In genomic region chr12:1529228-1529861, GRCh38 we compare ENCODE assay signal across 9 cellular contexts.
DNase-seq lines count a peak whose midpoint lies in the region; ATAC-seq, FAIRE-seq and TF ChIP-seq lines count a peak whose summit lies in the region.
"Had no signal": no experiment of that assay in that cellular context is flagged by ENCODE, and none has a peak within 500 bp of the region (broad histone marks: within the 10 kb centered on the region; RNA-seq: fewer than 3 reads in every experiment).

No MANE protein-coding gene starts in this region.

- peaks cover 28% of the 10 kb centered on the region for H3K4me1 Mint-ChIP-seq in activated CD4-positive, alpha-beta T cell treated with anti-CD3 and anti-CD28 coated beads for 36 hours
- peaks cover 27% of the 10 kb centered on the region for H3K4me1 Mint-ChIP-seq in activated T-helper 1 cell treated with anti-CD3 and anti-CD28 coated beads, Interleukin-12 subunit alpha, Interleukin-12 subunit beta, Interleukin-2, Interleukin-4 antibody, amounts not matched to agents 30 ng/mL and 10 ng/mL and 1 ng/mL, durations not matched to agents 14 hours and 24 hours and 36 hours (ENCODE audit: low read depth)

- intact Hi-C loops in activated CD4-positive, alpha-beta T cell treated with anti-CD3 and anti-CD28 coated beads for 36 hours (cut with DNase I, micrococcal nuclease) = no loop called here
- intact Hi-C loops in activated T-helper 1 cell treated with anti-CD3 and anti-CD28 coated beads, Interleukin-12 subunit alpha, Interleukin-12 subunit beta, Interleukin-2, Interleukin-4 antibody, amounts not matched to agents 30 ng/mL and 10 ng/mL and 1 ng/mL, durations not matched to agents 14 hours and 24 hours and 36 hours (cut with micrococcal nuclease) = no loop called here
- intact Hi-C loops in stomach (cut with DNase I; ENCODE audit: low total_unique reads) = no loop called here

- no peaks in the 10 kb centered on the region for H3K9me3 Mint-ChIP-seq in activated CD4-positive, alpha-beta T cell treated with anti-CD3 and anti-CD28 coated beads for 36 hours (ENCODE audit: low read depth)
- no peaks in the 10 kb centered on the region for H3K9me3 Mint-ChIP-seq in activated T-helper 1 cell treated with anti-CD3 and anti-CD28 coated beads, Interleukin-12 subunit alpha, Interleukin-12 subunit beta, Interleukin-2, Interleukin-4 antibody, amounts not matched to agents 30 ng/mL and 10 ng/mL and 1 ng/mL, durations not matched to agents 14 hours and 24 hours and 36 hours

- H3K27me3 Mint-ChIP-seq in activated CD4-positive, alpha-beta T cell treated with anti-CD3 and anti-CD28 coated beads for 36 hours = peaks cover 57% of the 10 kb centered on the region
- H3K27me3 Mint-ChIP-seq in activated T-helper 1 cell treated with anti-CD3 and anti-CD28 coated beads, Interleukin-12 subunit alpha, Interleukin-12 subunit beta, Interleukin-2, Interleukin-4 antibody, amounts not matched to agents 30 ng/mL and 10 ng/mL and 1 ng/mL, durations not matched to agents 14 hours and 24 hours and 36 hours (ENCODE audit: insufficient read depth) = peaks cover 71% of the 10 kb centered on the region

- H3K36me3 ChIP-seq in stomach = no peaks in the 10 kb centered on the region

- POLR2A ChIA-PET in activated CD4-positive, alpha-beta T cell treated with anti-CD3 and anti-CD28 coated beads for 36 hours (lab: Charles Lee) = no interaction called here

- no peak for ATAC-seq in activated CD4-positive, alpha-beta T cell treated with anti-CD3 and anti-CD28 coated beads for 36 hours

- TF ChIP-seq EP300 in stomach (IDR thresholded peaks at IDR 0.05) = no peak

- peaks cover 2% of the 10 kb centered on the region for H3K9me3 ChIP-seq in iPS-18c (ENCODE audit: control insufficient read depth, insufficient read depth, low read length)
- H3K9me3 ChIP-seq in stomach = no peaks in the 10 kb centered on the region

- peak overlapping the region; percentile 69 for H3K4me3 Mint-ChIP-seq in activated CD4-positive, alpha-beta T cell treated with anti-CD3 and anti-CD28 coated beads for 36 hours
- H3K4me3 Mint-ChIP-seq in activated T-helper 1 cell treated with anti-CD3 and anti-CD28 coated beads, Interleukin-12 subunit alpha, Interleukin-12 subunit beta, Interleukin-2, Interleukin-4 antibody, amounts not matched to agents 30 ng/mL and 10 ng/mL and 1 ng/mL, durations not matched to agents 14 hours and 24 hours and 36 hours = peak overlapping the region; percentile 74

- H3K27me3 ChIP-seq in stomach = peaks cover 0 to 78% (median 40%) of the 10 kb centered on the region in 3 donors

- no peak for DNase-seq in activated CD4-positive, alpha-beta T cell treated with anti-CD3 and anti-CD28 coated beads for 36 hours
- DNase-seq in activated CD4-positive, alpha-beta T cell treated with anti-CD3 and anti-CD28 coated beads for 1 hour = no peak
- DNase-seq in activated T-helper 1 cell treated with anti-CD3 and anti-CD28 coated beads, Interleukin-12 subunit alpha, Interleukin-12 subunit beta, Interleukin-2, Interleukin-4 antibody, amounts not matched to agents 30 ng/mL and 10 ng/mL and 1 ng/mL, durations not matched to agents 14 hours and 24 hours and 36 hours (ENCODE audit: low spot score) = no peak
- DNase-seq in stomach = no peak
- DNase-seq in G401 (ENCODE audit: low spot score) = no peak
- no peak for DNase-seq in HTR-8/SVneo (ENCODE audit: insufficient read length, low spot score)
- no peak for DNase-seq in NCI-H446 (lab: John Stamatoyannopoulos, UW)
- DNase-seq: stimulated activated CD4-positive, alpha-beta T cell treated with anti-CD3 and anti-CD28 coated beads, Interleukin-4, amount 100 ng/mL, for 4 hours had no signal

- H3K4me3 ChIP-seq in iPS-18c (ENCODE audit: insufficient read depth, low read depth, low read length) = peak overlapping the region; percentile 58; the same call in 1 of the 2 replicates
- H3K4me3 ChIP-seq in stomach = peak overlapping the region; percentile 57 to 71 (median 63)

- TF ChIP-seq POLR2A in stomach (IDR thresholded peaks at IDR 0.05) = no peak

- peak overlapping the region in 3 of 5 donors; percentile 56 to 61 (median 60) for H3K27ac ChIP-seq in stomach

- peaks cover 13 to 37% (median 26%) of the 10 kb centered on the region in 4 donors for H3K4me1 ChIP-seq in stomach

- no peak for TF ChIP-seq CTCF in stomach (IDR thresholded peaks at IDR 0.05)

- H3K27ac Mint-ChIP-seq in activated CD4-positive, alpha-beta T cell treated with anti-CD3 and anti-CD28 coated beads for 36 hours = no peak overlapping the region
- H3K27ac Mint-ChIP-seq in activated T-helper 1 cell treated with anti-CD3 and anti-CD28 coated beads, Interleukin-12 subunit alpha, Interleukin-12 subunit beta, Interleukin-2, Interleukin-4 antibody, amounts not matched to agents 30 ng/mL and 10 ng/mL and 1 ng/mL, durations not matched to agents 14 hours and 24 hours and 36 hours = no peak overlapping the region

- CTCF ChIA-PET in activated CD4-positive, alpha-beta T cell treated with anti-CD3 and anti-CD28 coated beads for 36 hours (lab: Charles Lee) = interaction anchor here (0.6 to 1.0 kb wide), 2 partner anchors 24 to 61 kb away, joined by 3 read pairs; no protein-coding TSS in a partner anchor

- WGBS in stomach, 5 donors = 75 to 77% (median 76%) methylated on average over 11 of the region's 11 CpGs

- FAIRE-seq in HTR-8/SVneo (lab: Jason Lieb, UNC) = no peak

- in situ Hi-C loops in G401 (cut with HindIII; ENCODE audit: low sequenced_read_pairs) = no loop called here

- H3K36me3 Mint-ChIP-seq in activated CD4-positive, alpha-beta T cell treated with anti-CD3 and anti-CD28 coated beads for 36 hours (ENCODE audit: low read depth) = no peaks in the 10 kb centered on the region
- H3K36me3 Mint-ChIP-seq in activated T-helper 1 cell treated with anti-CD3 and anti-CD28 coated beads, Interleukin-12 subunit alpha, Interleukin-12 subunit beta, Interleukin-2, Interleukin-4 antibody, amounts not matched to agents 30 ng/mL and 10 ng/mL and 1 ng/mL, durations not matched to agents 14 hours and 24 hours and 36 hours (ENCODE audit: low read depth) = no peaks in the 10 kb centered on the region
